1 cellular context compared by ENCODE assay signal in genomic region chr2:55050133-55050994, GRCh38.
A peak's percentile ranks its signal among the peaks of the same experiment; 100 is the strongest.
TF ChIP-seq lines count a peak whose summit lies in the region.

RTN4 (minus strand) TSS chr2:55050451; CDS start chr2:55050300, 151 bp downstream.

TF ChIP-seq in K562, 482 proteins besides CTCF, POLR2A, EP300 and RAD21 (continued from another document and continues in another):
- TF ChIP-seq REST (CRISPR knock-in tag; IDR thresholded peaks at IDR 0.05; ENCODE audit: low read depth): peak; percentile 42; the same call in 1 of the 2 replicates
- TF ChIP-seq ESRRB (CRISPR knock-in tag; IDR thresholded peaks at IDR 0.05; ENCODE audit: borderline replicate concordance): no peak
- no peak for TF ChIP-seq MTF1 (CRISPR knock-in tag; IDR thresholded peaks at IDR 0.05; ENCODE audit: borderline replicate concordance)
- TF ChIP-seq FOXK2 (conservative IDR thresholded peaks at IDR 0.05 in 1 of 2, IDR thresholded peaks at IDR 0.05 in 1 of 2; ENCODE audit: low read depth in 2 of 2): peak; percentile 54; a peak in 3 of 4 replicates
- no peak for TF ChIP-seq ZNF785 (CRISPR knock-in tag; IDR thresholded peaks at IDR 0.05)
- TF ChIP-seq HNRNPH1 (optimal IDR thresholded peaks at IDR 0.05; ENCODE audit: low read depth, low read length): no peak
- peak; percentile 90 for TF ChIP-seq MBD2 (IDR thresholded peaks at IDR 0.05; ENCODE audit: borderline replicate concordance, low read depth)
- TF ChIP-seq HDAC3 (IDR thresholded peaks at IDR 0.05; ENCODE audit: borderline replicate concordance, partially characterized antibody): peak; percentile 12
- no peak for TF ChIP-seq PHB2 (IDR thresholded peaks at IDR 0.05; ENCODE audit: low read depth)
- no peak for TF ChIP-seq GATA2 (CRISPR knock-in tag; IDR thresholded peaks at IDR 0.05)
- peak in 1 of 2 experiments; percentile 57; a peak in 1 of 4 replicates for TF ChIP-seq HDAC1 (IDR thresholded peaks at IDR 0.05)
- no peak; the same call in none of the 2 replicates for TF ChIP-seq ARID1B (IDR thresholded peaks at IDR 0.05)
- no peak for TF ChIP-seq POLR3A (IDR thresholded peaks at IDR 0.05; ENCODE audit: borderline replicate concordance, extremely low read depth, insufficient read depth, insufficient read length)
- TF ChIP-seq CCAR2 (IDR thresholded peaks at IDR 0.05; ENCODE audit: low read depth, low read length): no peak
- TF ChIP-seq, protein P1, sequence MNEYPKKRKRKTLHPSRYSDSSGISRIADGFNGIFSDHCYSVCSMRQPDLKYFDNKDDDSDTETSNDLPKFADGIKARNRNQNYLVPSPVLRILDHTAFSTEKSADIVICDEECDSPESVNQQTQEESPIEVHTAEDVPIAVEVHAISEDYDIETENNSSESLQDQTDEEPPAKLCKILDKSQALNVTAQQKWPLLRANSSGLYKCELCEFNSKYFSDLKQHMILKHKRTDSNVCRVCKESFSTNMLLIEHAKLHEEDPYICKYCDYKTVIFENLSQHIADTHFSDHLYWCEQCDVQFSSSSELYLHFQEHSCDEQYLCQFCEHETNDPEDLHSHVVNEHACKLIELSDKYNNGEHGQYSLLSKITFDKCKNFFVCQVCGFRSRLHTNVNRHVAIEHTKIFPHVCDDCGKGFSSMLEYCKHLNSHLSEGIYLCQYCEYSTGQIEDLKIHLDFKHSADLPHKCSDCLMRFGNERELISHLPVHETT (CRISPR knock-in tag; conservative IDR thresholded peaks at IDR 0.05 in 1 of 2, IDR thresholded peaks at IDR 0.05 in 1 of 2): peak in 1 of 2 experiments; percentile 77; a peak in 2 of 4 replicates
- TF ChIP-seq, protein P2, sequence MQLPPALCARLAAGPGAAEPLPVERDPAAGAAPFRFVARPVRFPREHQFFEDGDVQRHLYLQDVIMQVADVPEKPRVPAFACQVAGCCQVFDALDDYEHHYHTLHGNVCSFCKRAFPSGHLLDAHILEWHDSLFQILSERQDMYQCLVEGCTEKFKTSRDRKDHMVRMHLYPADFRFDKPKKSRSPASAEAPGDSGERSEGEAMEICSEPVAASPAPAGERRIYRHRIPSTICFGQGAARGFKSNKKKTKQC (CRISPR knock-in tag; IDR thresholded peaks at IDR 0.05): peak; percentile 88
- no peak; the same call in 1 of the 2 replicates for TF ChIP-seq BHLHE40 (IDR thresholded peaks at IDR 0.05; ENCODE audit: low read length)
- TF ChIP-seq ZNF274 (IDR thresholded peaks at IDR 0.05; ENCODE audit: borderline replicate concordance, low read depth, low read length): no peak
- TF ChIP-seq ID3 (CRISPR knock-in tag; IDR thresholded peaks at IDR 0.05): no peak
- TF ChIP-seq ID3 (tag; IDR thresholded peaks at IDR 0.05): 0 out of 2 replicates have a peak, but pooled peaks have one; percentile 24
- TF ChIP-seq ZNF217 (CRISPR knock-in tag; IDR thresholded peaks at IDR 0.05): no peak
- TF ChIP-seq RNF219 (CRISPR knock-in tag; IDR thresholded peaks at IDR 0.05): no peak
- TF ChIP-seq C11orf30 (IDR thresholded peaks at IDR 0.05; ENCODE audit: low read depth): no peak; the same call in 1 of the 2 replicates
- TF ChIP-seq CEBPG (CRISPR knock-in tag; IDR thresholded peaks at IDR 0.05): peak; percentile 54; the same call in 1 of the 2 replicates
- no peak for TF ChIP-seq CEBPG (tag; conservative IDR thresholded peaks at IDR 0.05 in 1 of 2, IDR thresholded peaks at IDR 0.05 in 1 of 2)
- no peak for TF ChIP-seq ZNF140 (CRISPR knock-in tag; IDR thresholded peaks at IDR 0.05)
- peak; percentile 92 for TF ChIP-seq SUPT5H (IDR thresholded peaks at IDR 0.05)
- TF ChIP-seq MCM5 (IDR thresholded peaks at IDR 0.05; ENCODE audit: low read depth): no peak
- TF ChIP-seq ZNF436 (CRISPR knock-in tag; IDR thresholded peaks at IDR 0.05): peak; percentile 54; the same call in 1 of the 2 replicates
- no peak for TF ChIP-seq SREBF2 (CRISPR knock-in tag; IDR thresholded peaks at IDR 0.05)
- TF ChIP-seq SNRNP70 (optimal IDR thresholded peaks at IDR 0.05; ENCODE audit: low read depth, low read length): no peak
- TF ChIP-seq BRD9 (IDR thresholded peaks at IDR 0.05; ENCODE audit: low read depth, partially characterized antibody): no peak
- TF ChIP-seq, protein P3, sequence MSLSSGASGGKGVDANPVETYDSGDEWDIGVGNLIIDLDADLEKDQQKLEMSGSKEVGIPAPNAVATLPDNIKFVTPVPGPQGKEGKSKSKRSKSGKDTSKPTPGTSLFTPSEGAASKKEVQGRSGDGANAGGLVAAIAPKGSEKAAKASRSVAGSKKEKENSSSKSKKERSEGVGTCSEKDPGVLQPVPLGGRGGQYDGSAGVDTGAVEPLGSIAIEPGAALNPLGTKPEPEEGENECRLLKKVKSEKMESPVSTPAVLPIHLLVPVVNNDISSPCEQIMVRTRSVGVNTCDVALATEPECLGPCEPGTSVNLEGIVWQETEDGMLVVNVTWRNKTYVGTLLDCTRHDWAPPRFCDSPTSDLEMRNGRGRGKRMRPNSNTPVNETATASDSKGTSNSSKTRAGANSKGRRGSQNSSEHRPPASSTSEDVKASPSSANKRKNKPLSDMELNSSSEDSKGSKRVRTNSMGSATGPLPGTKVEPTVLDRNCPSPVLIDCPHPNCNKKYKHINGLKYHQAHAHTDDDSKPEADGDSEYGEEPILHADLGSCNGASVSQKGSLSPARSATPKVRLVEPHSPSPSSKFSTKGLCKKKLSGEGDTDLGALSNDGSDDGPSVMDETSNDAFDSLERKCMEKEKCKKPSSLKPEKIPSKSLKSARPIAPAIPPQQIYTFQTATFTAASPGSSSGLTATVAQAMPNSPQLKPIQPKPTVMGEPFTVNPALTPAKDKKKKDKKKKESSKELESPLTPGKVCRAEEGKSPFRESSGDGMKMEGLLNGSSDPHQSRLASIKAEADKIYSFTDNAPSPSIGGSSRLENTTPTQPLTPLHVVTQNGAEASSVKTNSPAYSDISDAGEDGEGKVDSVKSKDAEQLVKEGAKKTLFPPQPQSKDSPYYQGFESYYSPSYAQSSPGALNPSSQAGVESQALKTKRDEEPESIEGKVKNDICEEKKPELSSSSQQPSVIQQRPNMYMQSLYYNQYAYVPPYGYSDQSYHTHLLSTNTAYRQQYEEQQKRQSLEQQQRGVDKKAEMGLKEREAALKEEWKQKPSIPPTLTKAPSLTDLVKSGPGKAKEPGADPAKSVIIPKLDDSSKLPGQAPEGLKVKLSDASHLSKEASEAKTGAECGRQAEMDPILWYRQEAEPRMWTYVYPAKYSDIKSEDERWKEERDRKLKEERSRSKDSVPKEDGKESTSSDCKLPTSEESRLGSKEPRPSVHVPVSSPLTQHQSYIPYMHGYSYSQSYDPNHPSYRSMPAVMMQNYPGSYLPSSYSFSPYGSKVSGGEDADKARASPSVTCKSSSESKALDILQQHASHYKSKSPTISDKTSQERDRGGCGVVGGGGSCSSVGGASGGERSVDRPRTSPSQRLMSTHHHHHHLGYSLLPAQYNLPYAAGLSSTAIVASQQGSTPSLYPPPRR (CRISPR knock-in tag; IDR thresholded peaks at IDR 0.05; ENCODE audit: borderline replicate concordance): no peak; the same call in 1 of the 2 replicates
- no peak for TF ChIP-seq TOE1 (IDR thresholded peaks at IDR 0.05; ENCODE audit: borderline replicate concordance)
- TF ChIP-seq TOE1 (CRISPR knock-in tag; IDR thresholded peaks at IDR 0.05; ENCODE audit: borderline replicate concordance, low read depth): no peak
- TF ChIP-seq ARID4B (CRISPR knock-in tag; IDR thresholded peaks at IDR 0.05): peak; percentile 58
- TF ChIP-seq PREB (CRISPR knock-in tag; IDR thresholded peaks at IDR 0.05): no peak
- TF ChIP-seq CBFA2T2 (conservative IDR thresholded peaks at IDR 0.05): no peak
- TF ChIP-seq KLF1 (tag; IDR thresholded peaks at IDR 0.05): peak; percentile 77
- TF ChIP-seq BMI1 (IDR thresholded peaks at IDR 0.05; ENCODE audit: low read length): no peak
- no peak for TF ChIP-seq TRIM28 (IDR thresholded peaks at IDR 0.05)
- TF ChIP-seq FUS (optimal IDR thresholded peaks at IDR 0.05; ENCODE audit: low read depth, low read length): no peak
- 0 out of 2 replicates have a peak, but pooled peaks have one; percentile 41 for TF ChIP-seq HCFC1 (IDR thresholded peaks at IDR 0.05; ENCODE audit: low read depth, low read length)
- peak; percentile 82; the same call in 1 of the 2 replicates for TF ChIP-seq CHCHD3 (CRISPR knock-in tag; IDR thresholded peaks at IDR 0.05)
- TF ChIP-seq TRIM24 (IDR thresholded peaks at IDR 0.05): peak in 1 of 2 experiments; percentile 52; a peak in 2 of 4 replicates
- no peak for TF ChIP-seq ZBTB8A (IDR thresholded peaks at IDR 0.05; ENCODE audit: partially characterized antibody)
- no peak for TF ChIP-seq NCOA6 (IDR thresholded peaks at IDR 0.05)
- peak; percentile 39 to 68; a peak in 2 of 4 replicates for TF ChIP-seq SIN3A (IDR thresholded peaks at IDR 0.05; ENCODE audit: borderline replicate concordance in 2 of 2, control insufficient read depth in 1 of 2, low read depth in 2 of 2, low read length in 2 of 2)
- TF ChIP-seq ATF7 (IDR thresholded peaks at IDR 0.05): peak; percentile 95
- TF ChIP-seq HNRNPUL1 (IDR thresholded peaks at IDR 0.05; ENCODE audit: low read length): no peak
- peak; percentile 98 for TF ChIP-seq CTBP1 (IDR thresholded peaks at IDR 0.05; ENCODE audit: borderline replicate concordance)
